In genomic region chr20:48817367-48818030, GRCh38 we compare ENCODE assay signal across 14 cellular contexts. TPM values are rescaled to one million over a fixed set of nuclear protein-coding genes. Genes with fewer than 3 reads are reported as not detected.
DNase-seq lines count a peak whose midpoint lies in the region; ATAC-seq and TF ChIP-seq lines count a peak whose summit lies in the region.
"Had no signal": no experiment of that assay in that cellular context is flagged by ENCODE, and none has a peak within 500 bp of the region (broad histone marks: within the 10 kb centered on the region; RNA-seq: fewer than 3 reads in every experiment).

No MANE protein-coding gene starts in this region.

- POLR2A ChIA-PET in A673 (lab: Charles Lee; ENCODE audit: low non-redundant PET) (interaction anchor here (0.7 kb wide), 1 partner anchor 88 kb away, joined by 3 read pairs; no protein-coding TSS in a partner anchor), WTC11 (lab: Charles Lee) (no interaction called here)

- intact Hi-C loops in A673 (cut with micrococcal nuclease; ENCODE audit: unreplicated experiment), result no loop called here

- TF ChIP-seq CTCF in A673 (conservative IDR thresholded peaks at IDR 0.05; ENCODE audit: low read depth, low read length) (no peak), WTC11 (IDR thresholded peaks at IDR 0.05) (no peak), endothelial cell (IDR thresholded peaks at IDR 0.05; ENCODE audit: unreplicated experiment) (no peak)

- H3K4me1 Mint-ChIP-seq in WTC11, result peaks cover 28% of the 10 kb centered on the region
- peaks cover 42% of the 10 kb centered on the region for H3K4me1 Mint-ChIP-seq in endothelial cell (ENCODE audit: unreplicated experiment)

- no peak for ATAC-seq in WTC11
- ATAC-seq: esophagus mucosa, PC-3, right cardiac atrium, SK-N-SH treated with all-trans-retinoic acid at 6 μM for 48 hours had no signal

- CTCF ChIA-PET in A673 (lab: Charles Lee) (no interaction called here), WTC11 (lab: Charles Lee) (interaction anchor here (1.5 kb wide), 1 partner anchor 160 kb away, joined by 8 read pairs; no protein-coding TSS in a partner anchor)

- H3K9me3 ChIP-seq in A673 (ENCODE audit: low read depth, low read length, poor library complexity, severe bottlenecking) (no peaks in the 10 kb centered on the region), BLaER1 (no peaks in the 10 kb centered on the region)
- H3K9me3 ChIP-seq: thyroid gland had no signal

- H3K36me3 ChIP-seq in A673 (ENCODE audit: insufficient read depth, low read length, poor library complexity, severe bottlenecking), result peaks cover 62% of the 10 kb centered on the region
- H3K36me3 ChIP-seq in BLaER1, result no peaks in the 10 kb centered on the region
- H3K36me3 ChIP-seq: MG63, thyroid gland had no signal

- H3K27ac Mint-ChIP-seq in WTC11 (peak overlapping the region; percentile 32), endothelial cell (ENCODE audit: unreplicated experiment) (no peak overlapping the region)

- H3K27me3 Mint-ChIP-seq in WTC11 (ENCODE audit: low read depth), result no peaks in the 10 kb centered on the region
- H3K27me3 Mint-ChIP-seq in endothelial cell (ENCODE audit: unreplicated experiment), result no peaks in the 10 kb centered on the region

- H3K4me3 ChIP-seq in A673 (ENCODE audit: low read depth, low read length, poor library complexity, severe bottlenecking) (no peak overlapping the region), BLaER1 (no peak overlapping the region)
- H3K4me3 ChIP-seq: MG63, thyroid gland had no signal

- H3K27me3 ChIP-seq in A673 (replicated peaks; ENCODE audit: insufficient read depth, low read depth, low read length, poor library complexity) (no peaks in the 10 kb centered on the region), BLaER1 (no peaks in the 10 kb centered on the region)
- H3K27me3 ChIP-seq: MG63, thyroid gland had no signal

- no peaks in the 10 kb centered on the region for H4K20me1 ChIP-seq in BLaER1

- peak overlapping the region; percentile 82; the same call in 1 of the 2 replicates for H3K4me2 ChIP-seq in BLaER1

- H3K4me1 ChIP-seq in A673 (ENCODE audit: insufficient read depth, low read length, poor library complexity, severe bottlenecking) (peaks cover 67% of the 10 kb centered on the region), BLaER1 (peaks cover 65% of the 10 kb centered on the region)

- BruUV-seq in A673 (replicated peaks; lab: Mats Ljungman, UMichigan), result no TSS peak

- no peaks in the 10 kb centered on the region for H3K36me3 Mint-ChIP-seq in WTC11
- peaks cover 43% of the 10 kb centered on the region for H3K36me3 Mint-ChIP-seq in endothelial cell (ENCODE audit: low read depth, unreplicated experiment)

- H3K9me3 Mint-ChIP-seq in WTC11, result no peaks in the 10 kb centered on the region
- no peaks in the 10 kb centered on the region for H3K9me3 Mint-ChIP-seq in endothelial cell (ENCODE audit: unreplicated experiment)

- H3K4me3 Mint-ChIP-seq in WTC11, result no peak overlapping the region
- H3K4me3 Mint-ChIP-seq in endothelial cell (ENCODE audit: unreplicated experiment), result peak overlapping the region; percentile 7

- peak overlapping the region; percentile 35 for H3K27ac ChIP-seq in A673 (ENCODE audit: low read depth, low read length, poor library complexity, severe bottlenecking)
- H3K27ac ChIP-seq in BLaER1, result no peak overlapping the region
- H3K27ac ChIP-seq: thyroid gland had no signal

- in situ Hi-C loops in G401 (cut with HindIII; ENCODE audit: low sequenced_read_pairs), result no loop called here

- no peak for DNase-seq in A673 (ENCODE audit: low spot score)
- DNase-seq in WTC11 (ENCODE audit: low spot score), result no peak
- DNase-seq in endothelial cell (ENCODE audit: low spot score), result no peak
- no peak for DNase-seq in SK-N-DZ (ENCODE audit: low spot score)
- DNase-seq in NCI-H187 (lab: John Stamatoyannopoulos, UW), result no peak
- DNase-seq in G401 (ENCODE audit: low spot score), result no peak
- DNase-seq: MG63, NCI-H524 treated with DMSO at 0.1 percent for 48 hours, PC-3, right cardiac atrium, thyroid gland had no signal

- no peak overlapping the region for H3K9ac ChIP-seq in BLaER1

TF ChIP-seq in WTC11, 78 proteins besides CTCF, POLR2A, EP300 and RAD21 (continues in another document):
- TF ChIP-seq ARID4B (CRISPR knock-in tag; IDR thresholded peaks at IDR 0.05; ENCODE audit: borderline replicate concordance) (no peak), CBFB (CRISPR knock-in tag; IDR thresholded peaks at IDR 0.05; ENCODE audit: low read depth) (no peak), ZNF219 (CRISPR knock-in tag; IDR thresholded peaks at IDR 0.05; ENCODE audit: borderline replicate concordance) (no peak), CDX4 (CRISPR knock-in tag; IDR thresholded peaks at IDR 0.05; ENCODE audit: borderline replicate concordance) (no peak), JUN (CRISPR knock-in tag; IDR thresholded peaks at IDR 0.05) (no peak), OVOL2 (CRISPR knock-in tag; IDR thresholded peaks at IDR 0.05; ENCODE audit: borderline replicate concordance) (no peak), TEAD4 (CRISPR knock-in tag; IDR thresholded peaks at IDR 0.05) (no peak), ZNF281 (CRISPR knock-in tag; IDR thresholded peaks at IDR 0.05) (no peak), E2F1 (CRISPR knock-in tag; IDR thresholded peaks at IDR 0.05) (no peak), GRHL2 (CRISPR knock-in tag; IDR thresholded peaks at IDR 0.05; ENCODE audit: insufficient replicate concordance, severe bottlenecking) (no peak)

RNA-seq across cellular contexts. Expression of gene PREX1, which starts 10.3 kb away (rescaled TPM):
- total RNA-seq in A673 (2021) (145 and 174 TPM in 2 replicates), WTC11 (2021) (14.2 to 17.3 TPM (median 15.5 TPM) in 3 replicates), endothelial cell (ENCODE audit: unreplicated experiment) (248 TPM)
- 3.9 and 4.7 TPM in 2 replicates for polyA plus RNA-seq in SK-N-DZ (2014; cell fraction: cytosol; rRNA removed)
- 5.1 and 11.4 TPM in 2 replicates for polyA plus RNA-seq in SK-N-DZ (2014; cell fraction: nucleus; rRNA removed)
- total RNA-seq in G401 (2014; rRNA removed; shearing (Covaris generic)), result 6.1 and 8.9 TPM in 2 replicates
